In the genomic region with DNA sequence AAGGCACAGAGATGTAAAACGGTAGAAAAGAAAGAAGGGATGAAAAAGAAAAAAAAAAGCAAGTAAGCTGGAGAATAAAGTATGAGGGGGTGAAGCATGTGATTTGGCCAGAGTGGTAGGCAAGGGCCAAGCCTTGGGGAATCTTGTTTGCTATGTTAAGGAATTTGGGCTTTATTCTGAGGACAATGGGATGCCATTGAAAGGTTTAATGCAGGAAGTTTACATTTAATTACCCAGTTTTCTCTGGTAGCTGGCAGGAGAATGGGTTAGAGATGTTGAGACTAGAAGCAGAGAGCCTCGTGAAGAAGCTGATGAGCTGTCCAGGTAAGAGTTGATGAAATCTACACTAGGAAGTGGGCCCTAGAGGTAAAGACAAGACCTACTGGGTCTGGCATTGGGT, we compare ENCODE assay signal across 19 cellular contexts.
DNase-seq lines count a peak whose midpoint lies in the region; ATAC-seq, FAIRE-seq and TF ChIP-seq lines count a peak whose summit lies in the region.
"Had no signal": no experiment of that assay in that cellular context is flagged by ENCODE, and none has a peak within 500 bp of the region (broad histone marks: within the 10 kb centered on the region; RNA-seq: fewer than 3 reads in every experiment).

No MANE protein-coding gene starts in this region.

- no peak overlapping the region for H3K27ac ChIP-seq in GM23338 (ENCODE audit: low read depth)
- H3K27ac ChIP-seq in astrocyte (ENCODE audit: low read depth, low read length), result no peak overlapping the region
- no peak overlapping the region for H3K27ac ChIP-seq in neural progenitor cell
- no peak overlapping the region for H3K27ac ChIP-seq in body of pancreas
- H3K27ac ChIP-seq: BLaER1, GM23248, HL-60 had no signal

- H4K20me1 ChIP-seq in GM23338 (replicated peaks; ENCODE audit: insufficient read depth) (no peaks in the 10 kb centered on the region), astrocyte (ENCODE audit: insufficient read depth, low read length) (no peaks in the 10 kb centered on the region), neural progenitor cell (ENCODE audit: low read depth) (no peaks in the 10 kb centered on the region)
- H4K20me1 ChIP-seq: BLaER1 had no signal

- 24 to 47% methylated on average over 2 of the region's 2 CpGs for WGBS in body of pancreas, 2 donors

- intact Hi-C loops in body of pancreas (cut with DNase I), result no loop called here

- FAIRE-seq in astrocyte (lab: Jason Lieb, UNC), result no peak
- FAIRE-seq: G401.6, GM12892, GM18507 had no signal

- DNase-seq in GM23338 (ENCODE audit: low spot score), result peak; percentile 62
- no peak for DNase-seq in astrocyte (ENCODE audit: low read depth)
- DNase-seq in iPS DF 19.7 (ENCODE audit: low read depth, low spot score), result peak; percentile 28
- DNase-seq in neural progenitor cell (ENCODE audit: low spot score), result peak; percentile 58
- no peak for DNase-seq in erythroblast (lab: John Stamatoyannopoulos, UW)
- no peak for DNase-seq in body of pancreas
- DNase-seq in HK-2 (ENCODE audit: unreplicated experiment), result no peak
- DNase-seq: 8988T; CD4-positive, alpha-beta memory T cell; GM23248; H7; HFFc6 had no signal

- H3K79me2 ChIP-seq in GM23338 (replicated peaks; ENCODE audit: insufficient read depth) (no peaks in the 10 kb centered on the region), astrocyte (ENCODE audit: insufficient read depth, low read length) (no peaks in the 10 kb centered on the region), neural progenitor cell (ENCODE audit: low read depth) (no peaks in the 10 kb centered on the region)

- H3K36me3 Mint-ChIP-seq in GM23338 (ENCODE audit: low read depth) (no peaks in the 10 kb centered on the region), astrocyte (ENCODE audit: low read depth, unreplicated experiment) (no peaks in the 10 kb centered on the region), neural progenitor cell (no peaks in the 10 kb centered on the region)
- H3K36me3 Mint-ChIP-seq: CD14-positive monocyte; CD4-positive, alpha-beta memory T cell had no signal

- no peak overlapping the region for H3K4me3 Mint-ChIP-seq in GM23338
- H3K4me3 Mint-ChIP-seq in astrocyte (ENCODE audit: unreplicated experiment), result no peak overlapping the region
- no peak overlapping the region for H3K4me3 Mint-ChIP-seq in neural progenitor cell
- H3K4me3 Mint-ChIP-seq: CD14-positive monocyte; CD4-positive, alpha-beta memory T cell; HFFc6 had no signal

- H3K4me3 ChIP-seq in GM23338 (no peak overlapping the region), astrocyte (ENCODE audit: insufficient read depth, low read depth, low read length) (no peak overlapping the region), neural progenitor cell (no peak overlapping the region), body of pancreas (no peak overlapping the region)
- H3K4me3 ChIP-seq: BLaER1, GM23248 had no signal

- no peaks in the 10 kb centered on the region for H3F3A ChIP-seq in GM23338 (replicated peaks; ENCODE audit: low read depth)
- no peaks in the 10 kb centered on the region for H3F3A ChIP-seq in neural progenitor cell (ENCODE audit: low read depth)

- no peak overlapping the region for H3K27ac Mint-ChIP-seq in GM23338
- peak overlapping the region; percentile 12 for H3K27ac Mint-ChIP-seq in astrocyte (ENCODE audit: unreplicated experiment)
- H3K27ac Mint-ChIP-seq in neural progenitor cell, result peak overlapping the region; percentile 34
- H3K27ac Mint-ChIP-seq: CD14-positive monocyte; CD4-positive, alpha-beta memory T cell; HFFc6 had no signal

- H3K4me1 Mint-ChIP-seq in GM23338, result peaks cover 37% of the 10 kb centered on the region
- H3K4me1 Mint-ChIP-seq in astrocyte (ENCODE audit: low read depth, unreplicated experiment), result peaks cover 8% of the 10 kb centered on the region
- peaks cover 54% of the 10 kb centered on the region for H3K4me1 Mint-ChIP-seq in neural progenitor cell
- H3K4me1 Mint-ChIP-seq: CD14-positive monocyte had no signal

- TF ChIP-seq POLR2A in erythroblast (IDR thresholded peaks at IDR 0.05; ENCODE audit: low read length) (no peak), body of pancreas (IDR thresholded peaks at IDR 0.05) (no peak)

- H3K4me1 ChIP-seq in GM23338 (ENCODE audit: insufficient read depth) (peaks cover 37% of the 10 kb centered on the region), astrocyte (ENCODE audit: insufficient read depth, low read length) (no peaks in the 10 kb centered on the region), neural progenitor cell (peaks cover 30% of the 10 kb centered on the region), body of pancreas (no peaks in the 10 kb centered on the region)
- H3K4me1 ChIP-seq: BLaER1 had no signal

- H3K27me3 Mint-ChIP-seq in GM23338 (ENCODE audit: insufficient read depth, low read depth, poor library complexity) (peaks cover 8% of the 10 kb centered on the region), astrocyte (ENCODE audit: low read depth, unreplicated experiment) (peaks cover 4% of the 10 kb centered on the region), neural progenitor cell (ENCODE audit: insufficient read depth, low read depth) (peaks cover 7% of the 10 kb centered on the region)

- no peaks in the 10 kb centered on the region for H3K9me3 ChIP-seq in astrocyte (ENCODE audit: insufficient read depth, low read depth, low read length)
- H3K9me3 ChIP-seq in neural progenitor cell (ENCODE audit: low read depth), result no peaks in the 10 kb centered on the region
- H3K9me3 ChIP-seq in body of pancreas, result no peaks in the 10 kb centered on the region
- H3K9me3 ChIP-seq: BLaER1 had no signal

- TF ChIP-seq CTCF in GM23338 (conservative IDR thresholded peaks at IDR 0.05; ENCODE audit: low read depth in 2 of 2), result no peak
- no peak for TF ChIP-seq CTCF in astrocyte (IDR thresholded peaks at IDR 0.05; ENCODE audit: insufficient read depth, low read depth, low read length)
- no peak for TF ChIP-seq CTCF in neural progenitor cell (IDR thresholded peaks at IDR 0.05)
- no peak for TF ChIP-seq CTCF in body of pancreas (IDR thresholded peaks at IDR 0.05)

- H3K27me3 ChIP-seq in GM23338 (ENCODE audit: insufficient read depth) (peaks cover 3% of the 10 kb centered on the region; the same call in 1 of the 2 replicates), astrocyte (ENCODE audit: insufficient read depth, low read length) (no peaks in the 10 kb centered on the region), neural progenitor cell (no peaks in the 10 kb centered on the region), body of pancreas (no peaks in the 10 kb centered on the region)
- H3K27me3 ChIP-seq: BLaER1 had no signal

- H2AFZ ChIP-seq in GM23338 (no peak overlapping the region), astrocyte (ENCODE audit: low read depth, low read length) (no peak overlapping the region), neural progenitor cell (replicated peaks) (no peak overlapping the region)
- H2AFZ ChIP-seq: GM23248 had no signal

- no peaks in the 10 kb centered on the region for H3K36me3 ChIP-seq in GM23338 (ENCODE audit: insufficient read depth)
- no peaks in the 10 kb centered on the region for H3K36me3 ChIP-seq in astrocyte (ENCODE audit: insufficient read depth, low read length)
- H3K36me3 ChIP-seq in neural progenitor cell, result no peaks in the 10 kb centered on the region
- no peaks in the 10 kb centered on the region for H3K36me3 ChIP-seq in body of pancreas (replicated peaks in 1 of 2; ENCODE audit: insufficient read depth in 1 of 2, low read depth in 2 of 2)
- H3K36me3 ChIP-seq: BLaER1 had no signal

- H3K4me2 ChIP-seq in GM23338, result 0 out of 2 replicates have a peak overlapping the region, but pooled peaks have one; percentile 0
- no peak overlapping the region for H3K4me2 ChIP-seq in astrocyte (ENCODE audit: low read length)
- peak overlapping the region; percentile 34 for H3K4me2 ChIP-seq in neural progenitor cell
- H3K4me2 ChIP-seq: BLaER1 had no signal

- H3K9me3 Mint-ChIP-seq in GM23338 (no peaks in the 10 kb centered on the region), astrocyte (ENCODE audit: unreplicated experiment) (no peaks in the 10 kb centered on the region), neural progenitor cell (peaks cover 3% of the 10 kb centered on the region)
- H3K9me3 Mint-ChIP-seq: CD14-positive monocyte had no signal

- ATAC-seq in GM23338 (peak; percentile 67), body of pancreas (no peak)
- ATAC-seq: HCT116 had no signal

- peaks cover 15% of the 10 kb centered on the region; the same call in 1 of the 2 replicates for H3K9me2 ChIP-seq in GM23338 (ENCODE audit: insufficient read depth)

- no peak overlapping the region for H3K9ac ChIP-seq in astrocyte (ENCODE audit: low read length)
- no peak overlapping the region for H3K9ac ChIP-seq in neural progenitor cell
- H3K9ac ChIP-seq: BLaER1, GM23248 had no signal

Comparison
In these comparisons a context has a peak if more than half of its experiments do, and no peak if none do; other contexts are left out.
1. DNase-seq: peak in GM23338 (single experiment), iPS DF 19.7 (single experiment) and neural progenitor cell (single experiment); none in astrocyte (single experiment), erythroblast (0 of 2), body of pancreas (0 of 4) and HK-2 (single experiment).